In genomic region chr13:102798653-102799543, GRCh38 we compare ENCODE assay signal across 8 cellular contexts. TPM values are rescaled to one million over a fixed set of nuclear protein-coding genes. Genes with fewer than 3 reads are reported as not detected.
DNase-seq lines count a peak whose midpoint lies in the region; ATAC-seq and TF ChIP-seq lines count a peak whose summit lies in the region.

BIVM (plus strand) TSS chr13:102799119; CDS start chr13:102807268, 8,149 bp downstream.
POGLUT2 (minus strand) TSS chr13:102798976; CDS start chr13:102798670, 306 bp downstream.

- intact Hi-C loops in esophagus muscularis mucosa (cut with DNase I): no loop called here

- H3K4me3 ChIP-seq in Peyer's patch: peak within 1 kb of the TSS; percentile 60 to 87 (median 82)
- H3K4me3 ChIP-seq in esophagus muscularis mucosa: peak within 1 kb of the TSS; percentile 76 to 90 (median 86)
- H3K4me3 ChIP-seq in mucosa of stomach (ENCODE audit: low read length): peak within 1 kb of the TSS; percentile 74

- peak within 1 kb of the TSS; percentile 85 for H3K9ac ChIP-seq in mucosa of stomach (ENCODE audit: low read length)

- H3K4me1 ChIP-seq in Peyer's patch (peaks cover 0 to 14% (median 0%) of the 10 kb centered on the region in 4 donors), esophagus muscularis mucosa (peaks cover 26 to 60% (median 37%) of the 10 kb centered on the region in 4 donors), mucosa of stomach (ENCODE audit: control insufficient read depth, insufficient read depth, low read length) (peaks cover 5% of the 10 kb centered on the region)

- H3K9me3 ChIP-seq in Peyer's patch (no peaks in the 10 kb centered on the region), esophagus muscularis mucosa (no peaks in the 10 kb centered on the region), mucosa of stomach (ENCODE audit: control insufficient read depth, low read length) (no peaks in the 10 kb centered on the region)

- no peaks in the 10 kb centered on the region for H3K36me3 ChIP-seq in Peyer's patch
- peaks cover 0 to 4% (median 0%) of the 10 kb centered on the region in 4 donors for H3K36me3 ChIP-seq in esophagus muscularis mucosa
- H3K36me3 ChIP-seq in mucosa of stomach (ENCODE audit: control insufficient read depth, insufficient read depth, low read length): no peaks in the 10 kb centered on the region

- no peaks in the 10 kb centered on the region for H3K9me3 Mint-ChIP-seq in IgD-negative memory B cell
- no peaks in the 10 kb centered on the region for H3K9me3 Mint-ChIP-seq in activated T-cell treated with anti-CD3 and anti-CD28 coated beads, Interleukin-2, amount 50 U/mL, for 72 hours
- H3K9me3 Mint-ChIP-seq in stimulated activated naive B cell treated with anti-CD40 and anti-IgM and Interleukin-4, amounts not matched to agents 10 μg/mL and 1 μg/mL and 100 μg/mL, for 72 hours: no peaks in the 10 kb centered on the region

- peaks cover 7% of the 10 kb centered on the region for H3K27me3 Mint-ChIP-seq in IgD-negative memory B cell
- H3K27me3 Mint-ChIP-seq in activated T-cell treated with anti-CD3 and anti-CD28 coated beads, Interleukin-2, amount 50 U/mL, for 72 hours (ENCODE audit: low read depth): peaks cover 10% of the 10 kb centered on the region
- peaks cover 20 to 21% of the 10 kb centered on the region in 2 donors for H3K27me3 Mint-ChIP-seq in stimulated activated naive B cell treated with anti-CD40 and anti-IgM and Interleukin-4, amounts not matched to agents 10 μg/mL and 1 μg/mL and 100 μg/mL, for 72 hours

- no peaks in the 10 kb centered on the region for H3K27me3 ChIP-seq in Peyer's patch
- no peaks in the 10 kb centered on the region for H3K27me3 ChIP-seq in esophagus muscularis mucosa
- no peaks in the 10 kb centered on the region for H3K27me3 ChIP-seq in mucosa of stomach (ENCODE audit: control insufficient read depth, insufficient read depth, low read length)

- no peak for TF ChIP-seq EP300 in esophagus muscularis mucosa (IDR thresholded peaks at IDR 0.05)

- WGBS in esophagus muscularis mucosa: 0% methylated on average over 7 of the region's 83 CpGs

- TF ChIP-seq CTCF in Peyer's patch (IDR thresholded peaks at IDR 0.05): no peak
- peak in 1 of 3 experiments; percentile 12 for TF ChIP-seq CTCF in esophagus muscularis mucosa (IDR thresholded peaks at IDR 0.05)

- peak within 1 kb of the TSS in 2 of 3 donors; percentile 53 to 67 for H3K27ac Mint-ChIP-seq in IgD-negative memory B cell
- peak within 1 kb of the TSS; percentile 63 for H3K27ac Mint-ChIP-seq in activated T-cell treated with anti-CD3 and anti-CD28 coated beads, Interleukin-2, amount 50 U/mL, for 72 hours
- peak within 1 kb of the TSS; percentile 90 for H3K27ac Mint-ChIP-seq in stimulated activated naive B cell treated with anti-CD40 and anti-IgM and Interleukin-4, amounts not matched to agents 10 μg/mL and 1 μg/mL and 100 μg/mL, for 72 hours

- TF ChIP-seq POLR2A in Peyer's patch (IDR thresholded peaks at IDR 0.05) (no peak), esophagus muscularis mucosa (IDR thresholded peaks at IDR 0.05; ENCODE audit: low read depth) (no peak)

- H3K4me1 Mint-ChIP-seq in IgD-negative memory B cell: peaks cover 12 to 20% (median 13%) of the 10 kb centered on the region in 3 donors
- peaks cover 23% of the 10 kb centered on the region for H3K4me1 Mint-ChIP-seq in activated T-cell treated with anti-CD3 and anti-CD28 coated beads, Interleukin-2, amount 50 U/mL, for 72 hours (ENCODE audit: low read depth)
- H3K4me1 Mint-ChIP-seq in stimulated activated naive B cell treated with anti-CD40 and anti-IgM and Interleukin-4, amounts not matched to agents 10 μg/mL and 1 μg/mL and 100 μg/mL, for 72 hours: peaks cover 8 to 38% of the 10 kb centered on the region in 2 donors

- no peaks in the 10 kb centered on the region for H3K36me3 Mint-ChIP-seq in IgD-negative memory B cell
- H3K36me3 Mint-ChIP-seq in activated T-cell treated with anti-CD3 and anti-CD28 coated beads, Interleukin-2, amount 50 U/mL, for 72 hours (ENCODE audit: insufficient read depth in 2 of 2): peaks cover 0 to 3% of the 10 kb centered on the region in 2 donors
- peaks cover 0 to 2% of the 10 kb centered on the region in 2 donors for H3K36me3 Mint-ChIP-seq in stimulated activated naive B cell treated with anti-CD40 and anti-IgM and Interleukin-4, amounts not matched to agents 10 μg/mL and 1 μg/mL and 100 μg/mL, for 72 hours

- DNase-seq in DMS53 treated with DMSO at 0.1 percent for 48 hours (lab: John Stamatoyannopoulos, UW; ENCODE audit: unreplicated experiment) (peak; percentile 17), Peyer's patch (peak; percentile 61 to 94 (median 92)), esophagus muscularis mucosa (ENCODE audit: extremely low spot score) (peak; percentile 96)
- DNase-seq in activated T-cell treated with anti-CD3 and anti-CD28 coated beads, Interleukin-2, amount 50 U/mL, for 72 hours: peak; percentile 86 to 90
- peak; percentile 76 for DNase-seq in stimulated activated naive B cell treated with anti-CD40 and anti-IgM and Interleukin-4, amounts not matched to agents 10 μg/mL and 1 μg/mL and 100 μg/mL, for 72 hours

- peak; percentile 82 for ATAC-seq in GM21619 (IDR thresholded peaks at IDR 0.05; ENCODE audit: unreplicated experiment)
- ATAC-seq in activated T-cell treated with anti-CD3 and anti-CD28 coated beads, Interleukin-2, amount 50 U/mL, for 72 hours (replicated peaks in 1 of 2): peak; percentile 89 to 90
- ATAC-seq in stimulated activated naive B cell treated with anti-CD40 and anti-IgM and Interleukin-4, amounts not matched to agents 10 μg/mL and 1 μg/mL and 100 μg/mL, for 72 hours (replicated peaks): peak; percentile 83 to 84

- H3K27ac ChIP-seq in Peyer's patch (peak within 1 kb of the TSS; percentile 71 to 86 (median 77)), esophagus muscularis mucosa (replicated peaks in 1 of 4) (peak within 1 kb of the TSS; percentile 83 to 91 (median 85))

- H3K4me3 Mint-ChIP-seq in IgD-negative memory B cell: peak within 1 kb of the TSS; percentile 85 to 95 (median 90)
- H3K4me3 Mint-ChIP-seq in activated T-cell treated with anti-CD3 and anti-CD28 coated beads, Interleukin-2, amount 50 U/mL, for 72 hours: peak within 1 kb of the TSS; percentile 96 to 98
- H3K4me3 Mint-ChIP-seq in stimulated activated naive B cell treated with anti-CD40 and anti-IgM and Interleukin-4, amounts not matched to agents 10 μg/mL and 1 μg/mL and 100 μg/mL, for 72 hours: peak within 1 kb of the TSS; percentile 91 to 97

RNA-seq across cellular contexts. Expression of gene BIVM, which starts in this region (rescaled TPM):
- 6.1 TPM for polyA plus RNA-seq in IgD-negative memory B cell
- total RNA-seq in Peyer's patch: 10 to 100 TPM; 14.6 to 24.9 (median 18.0) TPM
- total RNA-seq in activated T-cell treated with anti-CD3 and anti-CD28 coated beads, Interleukin-2, amount 50 U/mL, for 72 hours: 10 to 100 TPM; 21.1 to 22.8 TPM
- 10 to 100 TPM; 16.2 to 19.5 (median 16.7) TPM for total RNA-seq in esophagus muscularis mucosa

RNA-seq across cellular contexts. Expression of gene POGLUT2, which starts in this region (rescaled TPM):
- 0.44 TPM for polyA plus RNA-seq in IgD-negative memory B cell
- total RNA-seq in Peyer's patch (1 to 10 TPM in 2 of 4 donors, under 1 TPM in 1, not detected in 1; 0.70 to 2.4 (median 1.5) TPM), esophagus muscularis mucosa (1 to 10 TPM; 4.8 to 7.5 (median 6.3) TPM)
- 1 to 10 TPM; 4.2 to 6.0 TPM for total RNA-seq in activated T-cell treated with anti-CD3 and anti-CD28 coated beads, Interleukin-2, amount 50 U/mL, for 72 hours

Comparison
In these comparisons a context has a peak if more than half of its experiments do, and no peak if none do; other contexts are left out.
1. Peak in every context shown above with its lines: DNase-seq, ATAC-seq, H3K4me3 ChIP-seq and H3K27ac ChIP-seq.
2. DNase-seq: peak in every context shown above with its lines; median percentile 96 in esophagus muscularis mucosa; 92 in Peyer's patch; 88 in activated T-cell treated with anti-CD3 and anti-CD28 coated beads, Interleukin-2, amount 50 U/mL, for 72 hours; 76 in stimulated activated naive B cell treated with anti-CD40 and anti-IgM and Interleukin-4, amounts not matched to agents 10 μg/mL and 1 μg/mL and 100 μg/mL, for 72 hours; 17 in DMS53 treated with DMSO at 0.1 percent for 48 hours.